1 cellular context compared by ENCODE assay signal in the genomic region with DNA sequence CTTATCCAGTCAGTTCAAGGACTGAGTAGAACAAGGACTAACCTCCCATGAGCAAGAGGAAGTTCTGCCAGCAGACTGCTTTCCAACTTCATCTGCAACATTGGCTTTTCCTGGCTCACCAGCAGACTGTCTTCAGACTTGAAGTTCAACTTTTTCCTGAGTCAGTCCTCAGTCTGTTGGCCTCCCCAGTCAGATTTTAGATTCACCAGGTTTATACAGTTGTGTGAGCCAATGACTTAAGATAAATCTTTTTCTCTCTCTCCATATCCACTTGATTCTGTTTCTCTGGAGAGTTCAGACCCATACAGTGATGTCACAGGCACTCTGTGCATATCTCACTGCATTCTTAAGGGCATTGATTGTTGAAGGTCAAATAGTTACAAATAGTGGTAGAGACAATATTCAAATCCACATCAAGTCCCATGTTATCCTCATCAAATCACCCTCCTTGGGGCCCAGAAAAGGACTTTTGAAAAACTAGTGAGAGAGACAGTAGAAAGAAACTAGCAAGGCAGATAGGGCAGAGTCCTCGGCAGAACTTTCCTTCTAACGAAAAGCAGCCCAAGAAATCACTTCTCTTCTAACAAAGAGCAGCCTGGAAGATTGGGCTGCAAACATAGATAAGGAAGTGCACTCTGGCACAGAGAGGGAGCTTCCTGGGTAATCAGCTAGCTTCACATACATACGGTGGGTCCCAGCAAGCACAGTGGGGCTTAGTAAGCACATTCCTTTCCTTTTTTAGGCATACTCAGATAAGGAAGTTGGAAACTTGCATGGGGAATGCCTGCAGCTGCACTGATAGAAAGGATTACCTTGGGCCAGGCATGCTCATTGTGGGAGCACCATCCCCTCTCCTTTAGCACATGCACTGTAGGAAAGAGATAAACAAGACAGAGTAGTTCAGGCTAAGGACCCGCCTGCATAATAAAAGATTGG.
TF ChIP-seq lines count a peak whose summit lies in the region.

No MANE protein-coding gene starts in this region.

TF ChIP-seq in K562, 482 proteins besides CTCF, POLR2A, EP300 and RAD21 (continued from another document and continues in another):
- TF ChIP-seq, protein P1, sequence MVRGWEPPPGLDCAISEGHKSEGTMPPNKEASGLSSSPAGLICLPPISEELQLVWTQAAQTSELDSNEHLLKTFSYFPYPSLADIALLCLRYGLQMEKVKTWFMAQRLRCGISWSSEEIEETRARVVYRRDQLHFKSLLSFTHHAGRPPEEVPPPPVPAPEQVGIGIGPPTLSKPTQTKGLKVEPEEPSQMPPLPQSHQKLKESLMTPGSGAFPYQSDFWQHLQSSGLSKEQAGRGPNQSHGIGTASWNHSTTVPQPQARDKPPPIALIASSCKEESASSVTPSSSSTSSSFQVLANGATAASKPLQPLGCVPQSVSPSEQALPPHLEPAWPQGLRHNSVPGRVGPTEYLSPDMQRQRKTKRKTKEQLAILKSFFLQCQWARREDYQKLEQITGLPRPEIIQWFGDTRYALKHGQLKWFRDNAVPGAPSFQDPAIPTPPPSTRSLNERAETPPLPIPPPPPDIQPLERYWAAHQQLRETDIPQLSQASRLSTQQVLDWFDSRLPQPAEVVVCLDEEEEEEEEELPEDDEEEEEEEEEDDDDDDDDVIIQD (CRISPR knock-in tag; IDR thresholded peaks at IDR 0.05), result no peak
- peak; percentile 65 for TF ChIP-seq NCOR1 (IDR thresholded peaks at IDR 0.05)
- no peak for TF ChIP-seq CBX8 (IDR thresholded peaks at IDR 0.05; ENCODE audit: borderline replicate concordance, extremely low read depth, low read depth, low read length, poor library complexity, severe bottlenecking)
- TF ChIP-seq ILF3 (IDR thresholded peaks at IDR 0.05; ENCODE audit: borderline replicate concordance), result no peak
- TF ChIP-seq, protein P2, sequence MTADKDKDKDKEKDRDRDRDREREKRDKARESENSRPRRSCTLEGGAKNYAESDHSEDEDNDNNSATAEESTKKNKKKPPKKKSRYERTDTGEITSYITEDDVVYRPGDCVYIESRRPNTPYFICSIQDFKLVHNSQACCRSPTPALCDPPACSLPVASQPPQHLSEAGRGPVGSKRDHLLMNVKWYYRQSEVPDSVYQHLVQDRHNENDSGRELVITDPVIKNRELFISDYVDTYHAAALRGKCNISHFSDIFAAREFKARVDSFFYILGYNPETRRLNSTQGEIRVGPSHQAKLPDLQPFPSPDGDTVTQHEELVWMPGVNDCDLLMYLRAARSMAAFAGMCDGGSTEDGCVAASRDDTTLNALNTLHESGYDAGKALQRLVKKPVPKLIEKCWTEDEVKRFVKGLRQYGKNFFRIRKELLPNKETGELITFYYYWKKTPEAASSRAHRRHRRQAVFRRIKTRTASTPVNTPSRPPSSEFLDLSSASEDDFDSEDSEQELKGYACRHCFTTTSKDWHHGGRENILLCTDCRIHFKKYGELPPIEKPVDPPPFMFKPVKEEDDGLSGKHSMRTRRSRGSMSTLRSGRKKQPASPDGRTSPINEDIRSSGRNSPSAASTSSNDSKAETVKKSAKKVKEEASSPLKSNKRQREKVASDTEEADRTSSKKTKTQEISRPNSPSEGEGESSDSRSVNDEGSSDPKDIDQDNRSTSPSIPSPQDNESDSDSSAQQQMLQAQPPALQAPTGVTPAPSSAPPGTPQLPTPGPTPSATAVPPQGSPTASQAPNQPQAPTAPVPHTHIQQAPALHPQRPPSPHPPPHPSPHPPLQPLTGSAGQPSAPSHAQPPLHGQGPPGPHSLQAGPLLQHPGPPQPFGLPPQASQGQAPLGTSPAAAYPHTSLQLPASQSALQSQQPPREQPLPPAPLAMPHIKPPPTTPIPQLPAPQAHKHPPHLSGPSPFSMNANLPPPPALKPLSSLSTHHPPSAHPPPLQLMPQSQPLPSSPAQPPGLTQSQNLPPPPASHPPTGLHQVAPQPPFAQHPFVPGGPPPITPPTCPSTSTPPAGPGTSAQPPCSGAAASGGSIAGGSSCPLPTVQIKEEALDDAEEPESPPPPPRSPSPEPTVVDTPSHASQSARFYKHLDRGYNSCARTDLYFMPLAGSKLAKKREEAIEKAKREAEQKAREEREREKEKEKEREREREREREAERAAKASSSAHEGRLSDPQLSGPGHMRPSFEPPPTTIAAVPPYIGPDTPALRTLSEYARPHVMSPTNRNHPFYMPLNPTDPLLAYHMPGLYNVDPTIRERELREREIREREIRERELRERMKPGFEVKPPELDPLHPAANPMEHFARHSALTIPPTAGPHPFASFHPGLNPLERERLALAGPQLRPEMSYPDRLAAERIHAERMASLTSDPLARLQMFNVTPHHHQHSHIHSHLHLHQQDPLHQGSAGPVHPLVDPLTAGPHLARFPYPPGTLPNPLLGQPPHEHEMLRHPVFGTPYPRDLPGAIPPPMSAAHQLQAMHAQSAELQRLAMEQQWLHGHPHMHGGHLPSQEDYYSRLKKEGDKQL (CRISPR knock-in tag; IDR thresholded peaks at IDR 0.05; ENCODE audit: borderline replicate concordance), result no peak
- no peak for TF ChIP-seq ERF (CRISPR knock-in tag; IDR thresholded peaks at IDR 0.05)
- no peak for TF ChIP-seq AFF1 (IDR thresholded peaks at IDR 0.05; ENCODE audit: low read depth in 1 of 2, partially characterized antibody in 2 of 2)
- no peak for TF ChIP-seq ZNF431 (CRISPR knock-in tag; IDR thresholded peaks at IDR 0.05)
- no peak for TF ChIP-seq ZBTB43 (CRISPR knock-in tag; IDR thresholded peaks at IDR 0.05)
- TF ChIP-seq ZNF780A (CRISPR knock-in tag; IDR thresholded peaks at IDR 0.05), result no peak
- TF ChIP-seq ZFP30 (CRISPR knock-in tag; IDR thresholded peaks at IDR 0.05; ENCODE audit: borderline replicate concordance), result no peak
- no peak for TF ChIP-seq MTF1 (CRISPR knock-in tag; IDR thresholded peaks at IDR 0.05; ENCODE audit: borderline replicate concordance)
- no peak for TF ChIP-seq GABPA (tag; conservative IDR thresholded peaks at IDR 0.05; ENCODE audit: low read depth)
- peak; percentile 77 for TF ChIP-seq CBFA2T2 (conservative IDR thresholded peaks at IDR 0.05)
- no peak for TF ChIP-seq EWSR1 (IDR thresholded peaks at IDR 0.05; ENCODE audit: borderline replicate concordance, low read depth, partially characterized antibody)
- no peak for TF ChIP-seq RHOXF2B (CRISPR knock-in tag; conservative IDR thresholded peaks at IDR 0.05)
- no peak for TF ChIP-seq ZFP1 (CRISPR knock-in tag; IDR thresholded peaks at IDR 0.05)
- no peak for TF ChIP-seq ARID2 (IDR thresholded peaks at IDR 0.05)
- TF ChIP-seq HSF4 (CRISPR knock-in tag; IDR thresholded peaks at IDR 0.05; ENCODE audit: borderline replicate concordance), result no peak
- no peak for TF ChIP-seq GTF2F1 (IDR thresholded peaks at IDR 0.05; ENCODE audit: low read depth, low read length)
- no peak for TF ChIP-seq SUPT5H (IDR thresholded peaks at IDR 0.05)
- no peak for TF ChIP-seq KAT7 (CRISPR knock-in tag; IDR thresholded peaks at IDR 0.05; ENCODE audit: borderline replicate concordance)
- no peak for TF ChIP-seq ATF3 (IDR thresholded peaks at IDR 0.05)
- no peak for TF ChIP-seq ATF3 (CRISPR knock-in tag; conservative IDR thresholded peaks at IDR 0.05)
- TF ChIP-seq ARID1B (IDR thresholded peaks at IDR 0.05), result peak; percentile 68
- TF ChIP-seq ZNF239 (CRISPR knock-in tag; IDR thresholded peaks at IDR 0.05), result no peak
- peak; percentile 59 to 84 for TF ChIP-seq KDM1A (IDR thresholded peaks at IDR 0.05)
- TF ChIP-seq TCF3 (CRISPR knock-in tag; IDR thresholded peaks at IDR 0.05), result peak; percentile 75
- no peak for TF ChIP-seq PRMT5 (CRISPR knock-in tag; IDR thresholded peaks at IDR 0.05)
- TF ChIP-seq ETS1 (conservative IDR thresholded peaks at IDR 0.05; ENCODE audit: control insufficient read depth, low read depth, low read length), result no peak
- no peak for TF ChIP-seq ZBTB1 (CRISPR knock-in tag; IDR thresholded peaks at IDR 0.05; ENCODE audit: borderline replicate concordance, low read depth)
- no peak for TF ChIP-seq ZKSCAN3 (CRISPR knock-in tag; IDR thresholded peaks at IDR 0.05)
- TF ChIP-seq ZNF507 (tag; conservative IDR thresholded peaks at IDR 0.05), result no peak
- no peak for TF ChIP-seq HMG20A (CRISPR knock-in tag; conservative IDR thresholded peaks at IDR 0.05)
- TF ChIP-seq DLX4 (CRISPR knock-in tag; IDR thresholded peaks at IDR 0.05), result no peak
- TF ChIP-seq PTBP1 (IDR thresholded peaks at IDR 0.05; ENCODE audit: low read depth, low read length), result no peak
- no peak for TF ChIP-seq SMAD1 (IDR thresholded peaks at IDR 0.05; ENCODE audit: low read depth, low read length, partially characterized antibody)
- TF ChIP-seq POU5F1 (IDR thresholded peaks at IDR 0.05; ENCODE audit: borderline replicate concordance, low read depth, low read length, partially characterized antibody), result no peak
- TF ChIP-seq E2F5 (CRISPR knock-in tag; IDR thresholded peaks at IDR 0.05), result no peak
- no peak for TF ChIP-seq LCOR (CRISPR knock-in tag; IDR thresholded peaks at IDR 0.05)
- TF ChIP-seq TSC22D4 (tag; IDR thresholded peaks at IDR 0.05), result no peak
- no peak for TF ChIP-seq ZBTB2 (IDR thresholded peaks at IDR 0.05)
